ENCODE assay signal across 1 cellular context in genomic region chr14:103333754-103334643, GRCh38.
TF ChIP-seq lines count a peak whose summit lies in the region.

Gene EIF5 (plus strand): TSS chr14:103334237. CDS start chr14:103335861, 1,624 bp downstream.

TF ChIP-seq in K562, 482 proteins besides CTCF, POLR2A, EP300 and RAD21 (continued from another document and continues in another):
- TF ChIP-seq ZBTB40 (IDR thresholded peaks at IDR 0.05) (peak; percentile 80), ZBTB40 (CRISPR knock-in tag; IDR thresholded peaks at IDR 0.05) (no peak), RFX5 (IDR thresholded peaks at IDR 0.05; ENCODE audit: low read depth, low read length) (no peak), SRSF3 (IDR thresholded peaks at IDR 0.05; ENCODE audit: insufficient read depth, low read length) (no peak; the same call in 1 of the 2 replicates), ZNF239 (CRISPR knock-in tag; IDR thresholded peaks at IDR 0.05) (no peak), ZNF696 (CRISPR knock-in tag; conservative IDR thresholded peaks at IDR 0.05) (no peak), NFRKB (IDR thresholded peaks at IDR 0.05; ENCODE audit: low read depth) (no peak; the same call in none of the 2 replicates), ZNF592 (IDR thresholded peaks at IDR 0.05) (peak; percentile 22; the same call in 1 of the 2 replicates), RB1 (IDR thresholded peaks at IDR 0.05; ENCODE audit: low read depth) (peak; percentile 83; the same call in 1 of the 2 replicates), SMAD1 (IDR thresholded peaks at IDR 0.05; ENCODE audit: low read depth, low read length, partially characterized antibody) (peak; percentile 37), TSC22D4 (tag; IDR thresholded peaks at IDR 0.05) (no peak), BACH1 (tag; IDR thresholded peaks at IDR 0.05) (no peak), FOXK1 (CRISPR knock-in tag; IDR thresholded peaks at IDR 0.05; ENCODE audit: borderline replicate concordance) (no peak), TEAD1 (CRISPR knock-in tag; IDR thresholded peaks at IDR 0.05) (peak; percentile 16 to 95; a peak in 2 of 4 replicates), CTCFL (IDR thresholded peaks at IDR 0.05; ENCODE audit: borderline replicate concordance, insufficient read depth, low read depth, low read length, poor library complexity, severe bottlenecking) (peak; percentile 67), SAFB2 (IDR thresholded peaks at IDR 0.05; ENCODE audit: borderline replicate concordance, low read depth, low read length, severe bottlenecking) (no peak), KLF6 (CRISPR knock-in tag; IDR thresholded peaks at IDR 0.05; ENCODE audit: borderline replicate concordance) (no peak), COPS2 (conservative IDR thresholded peaks at IDR 0.05) (no peak), NR2C1 (IDR thresholded peaks at IDR 0.05) (no peak), NR2C1 (tag; IDR thresholded peaks at IDR 0.05) (0 out of 2 replicates have a peak, but pooled peaks have one; percentile 9), HBP1 (CRISPR knock-in tag; IDR thresholded peaks at IDR 0.05) (no peak), ZNF444 (CRISPR knock-in tag; IDR thresholded peaks at IDR 0.05) (no peak), SMARCA5 (IDR thresholded peaks at IDR 0.05) (no peak), HMGXB4 (CRISPR knock-in tag; IDR thresholded peaks at IDR 0.05) (no peak), EZH2 (IDR thresholded peaks at IDR 0.05; ENCODE audit: borderline replicate concordance, low read depth, low read length) (no peak), SMARCC2 (IDR thresholded peaks at IDR 0.05; ENCODE audit: low read depth) (no peak), HMBOX1 (IDR thresholded peaks at IDR 0.05) (no peak; the same call in 1 of the 2 replicates), HNRNPLL (IDR thresholded peaks at IDR 0.05; ENCODE audit: low read depth, low read length, poor library complexity, severe bottlenecking) (peak; percentile 18), ZNF511 (CRISPR knock-in tag; IDR thresholded peaks at IDR 0.05) (no peak; the same call in none of the 2 replicates), FOXJ3 (CRISPR knock-in tag; IDR thresholded peaks at IDR 0.05) (no peak), CBFA2T3 (IDR thresholded peaks at IDR 0.05) (no peak), ZNF316 (IDR thresholded peaks at IDR 0.05) (no peak), ATF6 (CRISPR knock-in tag; IDR thresholded peaks at IDR 0.05) (peak; percentile 52; the same call in 1 of the 2 replicates), GTF2E2 (tag; IDR thresholded peaks at IDR 0.05) (peak; percentile 81; the same call in 1 of the 2 replicates), ZBTB43 (CRISPR knock-in tag; IDR thresholded peaks at IDR 0.05) (no peak)
